9 cellular contexts compared by ENCODE assay signal in genomic region chr6:33746036-33746600, GRCh38. TPM values are rescaled to one million over a fixed set of nuclear protein-coding genes. Genes with fewer than 3 reads are reported as not detected.
DNase-seq lines count a peak whose midpoint lies in the region; TF ChIP-seq lines count a peak whose summit lies in the region.
"Had no signal": no experiment of that assay in that cellular context is flagged by ENCODE, and none has a peak within 500 bp of the region (broad histone marks: within the 10 kb centered on the region; RNA-seq: fewer than 3 reads in every experiment).

No MANE protein-coding gene starts in this region.

- no peaks in the 10 kb centered on the region for H3K36me3 Mint-ChIP-seq in neural progenitor cell
- H3K36me3 Mint-ChIP-seq in activated CD4-positive, alpha-beta memory T cell treated with anti-CD3 and anti-CD28 coated beads, Interleukin-2, amount 10 ng/mL, durations not matched to agents 7 days and 5 days (ENCODE audit: low read depth), result no peaks in the 10 kb centered on the region

- peaks cover 28% of the 10 kb centered on the region for H3F3A ChIP-seq in neural progenitor cell (ENCODE audit: low read depth)

- no peak overlapping the region for H3K27ac Mint-ChIP-seq in neural progenitor cell
- H3K27ac Mint-ChIP-seq in activated CD4-positive, alpha-beta memory T cell treated with anti-CD3 and anti-CD28 coated beads, Interleukin-2, amount 10 ng/mL, durations not matched to agents 7 days and 5 days, result no peak overlapping the region

- H3K27me3 ChIP-seq in BE2C, result no peaks in the 10 kb centered on the region
- no peaks in the 10 kb centered on the region for H3K27me3 ChIP-seq in neural progenitor cell
- H3K27me3 ChIP-seq in effector memory CD4-positive, alpha-beta T cell (replicated peaks; ENCODE audit: control insufficient read depth, insufficient read depth, low read length, poor library complexity, severe bottlenecking), result peaks cover 3% of the 10 kb centered on the region

- no peak overlapping the region for H3K9ac ChIP-seq in neural progenitor cell

- TF ChIP-seq CTCF in BE2C (IDR thresholded peaks at IDR 0.05; ENCODE audit: low read depth, low read length) (no peak), foreskin fibroblast (IDR thresholded peaks at IDR 0.05; ENCODE audit: low read depth, low read length) (no peak), neural progenitor cell (IDR thresholded peaks at IDR 0.05) (no peak)

- peaks cover 14% of the 10 kb centered on the region for H3K27me3 Mint-ChIP-seq in neural progenitor cell (ENCODE audit: insufficient read depth, low read depth)
- peaks cover 21% of the 10 kb centered on the region for H3K27me3 Mint-ChIP-seq in activated CD4-positive, alpha-beta memory T cell treated with anti-CD3 and anti-CD28 coated beads, Interleukin-2, amount 10 ng/mL, durations not matched to agents 7 days and 5 days

- POLR2A ChIA-PET in activated CD4-positive, alpha-beta memory T cell treated with anti-CD3 and anti-CD28 coated beads, Interleukin-2, amount 10 ng/mL, durations not matched to agents 7 days and 5 days (lab: Charles Lee), result no interaction called here

- H3K9me3 ChIP-seq in BE2C (no peaks in the 10 kb centered on the region), neural progenitor cell (ENCODE audit: low read depth) (no peaks in the 10 kb centered on the region)
- H3K9me3 ChIP-seq in effector memory CD4-positive, alpha-beta T cell (ENCODE audit: control insufficient read depth, low read length), result no peaks in the 10 kb centered on the region

- no peak overlapping the region for H3K27ac ChIP-seq in neural progenitor cell
- H3K27ac ChIP-seq in effector memory CD4-positive, alpha-beta T cell (ENCODE audit: insufficient read depth, low read length, poor library complexity, severe bottlenecking), result no peak overlapping the region

- peak overlapping the region; percentile 66 for H3K4me2 ChIP-seq in neural progenitor cell

- H2AFZ ChIP-seq in neural progenitor cell (replicated peaks), result peak overlapping the region; percentile 18

- H3K4me3 ChIP-seq in BE2C (ENCODE audit: low read depth, low read length) (no peak overlapping the region), foreskin fibroblast (ENCODE audit: low read depth in 1 of 2, low read length in 2 of 2) (peak overlapping the region; percentile 15 to 16), neural progenitor cell (no peak overlapping the region)
- H3K4me3 ChIP-seq in effector memory CD4-positive, alpha-beta T cell (ENCODE audit: insufficient read depth, low read depth, low read length, poor library complexity, severe bottlenecking), result no peak overlapping the region

- H3K9me3 Mint-ChIP-seq in neural progenitor cell, result no peaks in the 10 kb centered on the region
- no peaks in the 10 kb centered on the region for H3K9me3 Mint-ChIP-seq in activated CD4-positive, alpha-beta memory T cell treated with anti-CD3 and anti-CD28 coated beads, Interleukin-2, amount 10 ng/mL, durations not matched to agents 7 days and 5 days

- H3K79me2 ChIP-seq in neural progenitor cell (ENCODE audit: low read depth), result no peaks in the 10 kb centered on the region

- peaks cover 65% of the 10 kb centered on the region for H3K4me1 Mint-ChIP-seq in neural progenitor cell
- no peaks in the 10 kb centered on the region for H3K4me1 Mint-ChIP-seq in activated CD4-positive, alpha-beta memory T cell treated with anti-CD3 and anti-CD28 coated beads, Interleukin-2, amount 10 ng/mL, durations not matched to agents 7 days and 5 days

- H4K20me1 ChIP-seq in neural progenitor cell (ENCODE audit: low read depth), result no peaks in the 10 kb centered on the region

- H3K36me3 ChIP-seq in BE2C (no peaks in the 10 kb centered on the region), neural progenitor cell (no peaks in the 10 kb centered on the region)
- no peaks in the 10 kb centered on the region for H3K36me3 ChIP-seq in effector memory CD4-positive, alpha-beta T cell (ENCODE audit: control insufficient read depth, insufficient read depth, low read length)

- DNase-seq in BE2C (peak; percentile 63), RPMI7951 (ENCODE audit: low read depth) (peak; percentile 59), foreskin fibroblast (peak; percentile 79 to 85), neural progenitor cell (ENCODE audit: low spot score) (peak; percentile 57), NK-92 (lab: John Stamatoyannopoulos, UW; ENCODE audit: unreplicated experiment) (no peak), NCI-H446 treated with DMSO at 0.1 percent for 48 hours (lab: John Stamatoyannopoulos, UW) (no peak)
- DNase-seq in effector memory CD4-positive, alpha-beta T cell, result no peak
- no peak for DNase-seq in activated CD4-positive, alpha-beta memory T cell treated with anti-CD3 and anti-CD28 coated beads, Interleukin-2, amount 10 ng/mL, durations not matched to agents 7 days and 5 days

- CTCF ChIA-PET in activated CD4-positive, alpha-beta memory T cell treated with anti-CD3 and anti-CD28 coated beads, Interleukin-2, amount 10 ng/mL, durations not matched to agents 7 days and 5 days (lab: Charles Lee), result interaction anchor here (1.1 to 3.3 kb wide), 4 partner anchors 15 to 202 kb away, joined by 3 to 18 read pairs (median 4); partner anchors contain the start of gene UQCC2

- H3K4me3 Mint-ChIP-seq in neural progenitor cell, result no peak overlapping the region
- H3K4me3 Mint-ChIP-seq in activated CD4-positive, alpha-beta memory T cell treated with anti-CD3 and anti-CD28 coated beads, Interleukin-2, amount 10 ng/mL, durations not matched to agents 7 days and 5 days, result no peak overlapping the region

- H3K4me1 ChIP-seq in BE2C, result peaks cover 14% of the 10 kb centered on the region
- peaks cover 62% of the 10 kb centered on the region for H3K4me1 ChIP-seq in neural progenitor cell
- H3K4me1 ChIP-seq in effector memory CD4-positive, alpha-beta T cell (ENCODE audit: control insufficient read depth, insufficient read depth, low read length, poor library complexity, severe bottlenecking), result no peaks in the 10 kb centered on the region

RNA-seq across cellular contexts. Expression of gene IP6K3, which starts 0.6 kb away (rescaled TPM):
- 2.0 TPM for polyA plus RNA-seq in BE2C (2012; ENCODE audit: insufficient read depth, insufficient read length, low read depth)
- total RNA-seq in RPMI7951 (2014; rRNA removed; shearing (Covaris generic)), result 0.36 and 1.1 TPM in 2 replicates
- total RNA-seq in neural progenitor cell (ENCODE audit: low replicate concordance), result 2.9 and 4.6 TPM in 2 replicates
- total RNA-seq in activated CD4-positive, alpha-beta memory T cell treated with anti-CD3 and anti-CD28 coated beads, Interleukin-2, amount 10 ng/mL, durations not matched to agents 7 days and 5 days, result not detected

RNA-seq across cellular contexts. Expression of gene UQCC2, which starts 34.6 kb away (rescaled TPM):
- 150 TPM for polyA plus RNA-seq in BE2C (2012; ENCODE audit: insufficient read depth, insufficient read length, low read depth)
- total RNA-seq in RPMI7951 (2014; rRNA removed; shearing (Covaris generic)), result 58.2 and 66.4 TPM in 2 replicates
- total RNA-seq in neural progenitor cell (ENCODE audit: low replicate concordance), result 47.7 and 95.9 TPM in 2 replicates
- total RNA-seq in activated CD4-positive, alpha-beta memory T cell treated with anti-CD3 and anti-CD28 coated beads, Interleukin-2, amount 10 ng/mL, durations not matched to agents 7 days and 5 days, result 10 to 100 TPM; 70.7 to 75.3 TPM

RNA-seq across cellular contexts. Expression of gene LEMD2, which starts 42.8 kb away (rescaled TPM):
- 82.1 TPM for polyA plus RNA-seq in BE2C (2012; ENCODE audit: insufficient read depth, insufficient read length, low read depth)
- 34.1 and 46.9 TPM in 2 replicates for total RNA-seq in RPMI7951 (2014; rRNA removed; shearing (Covaris generic))
- total RNA-seq in neural progenitor cell (ENCODE audit: low replicate concordance), result 31.8 and 53.4 TPM in 2 replicates
- 10 to 100 TPM; 70.6 to 76.1 TPM for total RNA-seq in activated CD4-positive, alpha-beta memory T cell treated with anti-CD3 and anti-CD28 coated beads, Interleukin-2, amount 10 ng/mL, durations not matched to agents 7 days and 5 days

RNA-seq across cellular contexts. Expression of gene MLN, which starts 57.7 kb away (rescaled TPM):
- not detected for polyA plus RNA-seq in BE2C (2012; ENCODE audit: insufficient read depth, insufficient read length, low read depth)
- not detected in 2 replicates for total RNA-seq in RPMI7951 (2014; rRNA removed; shearing (Covaris generic))
- not detected in 2 replicates for total RNA-seq in neural progenitor cell (ENCODE audit: low replicate concordance)
- total RNA-seq in activated CD4-positive, alpha-beta memory T cell treated with anti-CD3 and anti-CD28 coated beads, Interleukin-2, amount 10 ng/mL, durations not matched to agents 7 days and 5 days, result not detected
- total RNA-seq: G401 had no signal

Comparison
In these comparisons a context has a peak if more than half of its experiments do, and no peak if none do; other contexts are left out.
1. DNase-seq: peak in BE2C (single experiment), RPMI7951 (single experiment), foreskin fibroblast (2 of 2) and neural progenitor cell (single experiment); none in effector memory CD4-positive, alpha-beta T cell (0 of 3), activated CD4-positive, alpha-beta memory T cell treated with anti-CD3 and anti-CD28 coated beads, Interleukin-2, amount 10 ng/mL, durations not matched to agents 7 days and 5 days (single experiment), NK-92 (single experiment) and NCI-H446 treated with DMSO at 0.1 percent for 48 hours (single experiment).
2. H3K4me3 ChIP-seq: peak in foreskin fibroblast (2 of 2); none in BE2C (single experiment), neural progenitor cell (single experiment) and effector memory CD4-positive, alpha-beta T cell (single experiment).